Comparison of ENCODE assay signal across 17 cellular contexts in the genomic region with DNA sequence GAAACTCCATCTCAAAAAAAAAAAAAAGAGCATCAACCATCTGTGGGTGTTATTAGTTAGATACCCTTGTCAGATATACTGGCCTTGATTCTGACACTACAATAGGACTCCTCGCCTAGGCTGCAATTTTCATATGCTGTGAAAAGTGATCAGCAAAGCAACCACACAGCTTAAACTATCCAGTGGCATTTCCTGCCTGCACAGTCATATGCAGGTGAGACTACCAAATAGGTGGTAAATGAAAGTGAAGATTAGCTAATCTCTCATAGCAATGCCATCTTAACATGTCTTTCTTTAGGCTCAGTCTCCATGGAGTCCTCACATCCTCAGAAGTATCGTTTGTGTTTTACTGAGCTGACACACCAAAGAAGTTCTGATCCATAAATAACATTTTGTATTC. TPM values are rescaled to one million over a fixed set of nuclear protein-coding genes. Genes with fewer than 3 reads are reported as not detected.
DNase-seq lines count a peak whose midpoint lies in the region; ATAC-seq and TF ChIP-seq lines count a peak whose summit lies in the region.
"Had no signal": no experiment of that assay in that cellular context is flagged by ENCODE, and none has a peak within 500 bp of the region (broad histone marks: within the 10 kb centered on the region; RNA-seq: fewer than 3 reads in every experiment).

No MANE protein-coding gene starts in this region.

- CTCF ChIA-PET in activated naive CD4-positive, alpha-beta T cell treated with anti-CD3 and anti-CD28 coated beads for 36 hours (lab: Charles Lee) = interaction anchor here (1.0 to 1.5 kb wide), 2 partner anchors 67 to 137 kb away, joined by 3 read pairs; a partner anchor contains a TSS
- CTCF ChIA-PET in activated naive CD4-positive, alpha-beta T cell treated with anti-CD3 and anti-CD28 coated beads, Interleukin-2, amount 10 ng/mL, durations not matched to agents 7 days and 5 days (lab: Charles Lee) = interaction anchor here (0.7 to 1.4 kb wide), 3 partner anchors 12 to 36 kb away, joined by 3 read pairs; no protein-coding TSS in a partner anchor

- peaks cover 18% of the 10 kb centered on the region for H3K4me1 Mint-ChIP-seq in activated naive CD4-positive, alpha-beta T cell treated with anti-CD3 and anti-CD28 coated beads for 36 hours (ENCODE audit: low read depth)
- H3K4me1 Mint-ChIP-seq in activated naive CD4-positive, alpha-beta T cell treated with anti-CD3 and anti-CD28 coated beads, Interleukin-2, amount 10 ng/mL, durations not matched to agents 7 days and 5 days = peaks cover 8% of the 10 kb centered on the region

- TF ChIP-seq EP300 in stomach (IDR thresholded peaks at IDR 0.05) = no peak
- TF ChIP-seq EP300 in gastroesophageal sphincter (IDR thresholded peaks at IDR 0.05) = no peak

- H3K27ac ChIP-seq in caudate nucleus (ENCODE audit: low read depth, low read length) (peak overlapping the region; percentile 7), stomach (peak overlapping the region in 3 of 5 donors; percentile 21 to 71 (median 48)), gastroesophageal sphincter (no peak overlapping the region)

- H3K36me3 ChIP-seq in stomach (peaks cover 10 to 38% (median 30%) of the 10 kb centered on the region in 4 donors), gastroesophageal sphincter (peaks cover 0 to 36% of the 10 kb centered on the region in 2 donors)
- H3K36me3 ChIP-seq: HAP-1 had no signal

- 79 to 95% (median 88%) methylated on average over 2 of the region's 2 CpGs for WGBS in stomach, 5 donors
- WGBS in gastroesophageal sphincter (ENCODE audit: low coverage in 1 of 2), 2 donors = 94 to 100% methylated on average over 1 to 2 of the region's 2 CpGs

- TF ChIP-seq POLR2A in stomach (IDR thresholded peaks at IDR 0.05) = no peak
- no peak for TF ChIP-seq POLR2A in gastroesophageal sphincter (IDR thresholded peaks at IDR 0.05)

- H3K4me3 Mint-ChIP-seq in activated naive CD4-positive, alpha-beta T cell treated with anti-CD3 and anti-CD28 coated beads for 36 hours = no peak overlapping the region
- H3K4me3 Mint-ChIP-seq in activated naive CD4-positive, alpha-beta T cell treated with anti-CD3 and anti-CD28 coated beads, Interleukin-2, amount 10 ng/mL, durations not matched to agents 7 days and 5 days = no peak overlapping the region
- H3K4me3 Mint-ChIP-seq: CD4-positive, alpha-beta memory T cell; nephron; stimulated activated naive CD8-positive, alpha-beta T cell treated with anti-CD3 and anti-CD28 coated beads, Interleukin-15, Interleukin-2, amounts not matched to agents 100 ng/mL and 50 ng/mL, for 24 hours had no signal

- H3K4me1 ChIP-seq in stomach (peaks cover 0 to 17% (median 13%) of the 10 kb centered on the region in 4 donors), gastroesophageal sphincter (peaks cover 0 to 26% (median 3%) of the 10 kb centered on the region in 3 donors)
- H3K4me1 ChIP-seq: HAP-1 had no signal

- H3K4me3 ChIP-seq in stomach = no peak overlapping the region
- H3K4me3 ChIP-seq in gastroesophageal sphincter = no peak overlapping the region
- H3K4me3 ChIP-seq: HAP-1 had no signal

- H3K36me3 Mint-ChIP-seq in activated naive CD4-positive, alpha-beta T cell treated with anti-CD3 and anti-CD28 coated beads for 36 hours (ENCODE audit: low read depth) = peaks cover 6% of the 10 kb centered on the region
- no peaks in the 10 kb centered on the region for H3K36me3 Mint-ChIP-seq in activated naive CD4-positive, alpha-beta T cell treated with anti-CD3 and anti-CD28 coated beads, Interleukin-2, amount 10 ng/mL, durations not matched to agents 7 days and 5 days

- no peak overlapping the region for H3K27ac Mint-ChIP-seq in activated naive CD4-positive, alpha-beta T cell treated with anti-CD3 and anti-CD28 coated beads for 36 hours
- no peak overlapping the region for H3K27ac Mint-ChIP-seq in activated naive CD4-positive, alpha-beta T cell treated with anti-CD3 and anti-CD28 coated beads, Interleukin-2, amount 10 ng/mL, durations not matched to agents 7 days and 5 days

- intact Hi-C loops in activated naive CD4-positive, alpha-beta T cell treated with anti-CD3 and anti-CD28 coated beads for 36 hours (cut with micrococcal nuclease) = loop anchor here (1.0 kb wide), 1 partner anchor 14 kb away; no protein-coding TSS in a partner anchor
- intact Hi-C loops in stomach (cut with DNase I; ENCODE audit: low total_unique reads) = no loop called here

- H3K9me3 Mint-ChIP-seq in activated naive CD4-positive, alpha-beta T cell treated with anti-CD3 and anti-CD28 coated beads for 36 hours = no peaks in the 10 kb centered on the region
- no peaks in the 10 kb centered on the region for H3K9me3 Mint-ChIP-seq in activated naive CD4-positive, alpha-beta T cell treated with anti-CD3 and anti-CD28 coated beads, Interleukin-2, amount 10 ng/mL, durations not matched to agents 7 days and 5 days
- H3K9me3 Mint-ChIP-seq: CD4-positive, alpha-beta memory T cell; nephron; stimulated activated naive CD8-positive, alpha-beta T cell treated with anti-CD3 and anti-CD28 coated beads, Interleukin-15, Interleukin-2, amounts not matched to agents 100 ng/mL and 50 ng/mL, for 24 hours had no signal

- peak; percentile 45 for DNase-seq in activated naive CD4-positive, alpha-beta T cell treated with anti-CD3 and anti-CD28 coated beads for 36 hours
- DNase-seq in activated naive CD4-positive, alpha-beta T cell treated with anti-CD3 and anti-CD28 coated beads, Interleukin-2, amount 10 ng/mL, durations not matched to agents 7 days and 5 days = no peak
- DNase-seq in caudate nucleus (lab: John Stamatoyannopoulos, UW) (no peak), stomach (no peak)
- DNase-seq: activated T-cell treated with anti-CD3 and anti-CD28 coated beads, Interleukin-2, amount 50 U/mL, for 48 hours; NCI-H524; OCI-M1; stimulated activated CD4-positive, alpha-beta T cell treated with anti-CD3 and anti-CD28 coated beads, Interleukin-12 subunit alpha, Interleukin-12 subunit beta, amount 100 ng/mL, for 4 hours; T1000 had no signal

- no peaks in the 10 kb centered on the region for H3K9me3 ChIP-seq in stomach
- no peaks in the 10 kb centered on the region for H3K9me3 ChIP-seq in gastroesophageal sphincter
- H3K9me3 ChIP-seq: HAP-1 had no signal

- H3K27me3 ChIP-seq in stomach (no peaks in the 10 kb centered on the region), gastroesophageal sphincter (no peaks in the 10 kb centered on the region)

- ATAC-seq in HG03108 (IDR thresholded peaks at IDR 0.05; ENCODE audit: unreplicated experiment) = peak; percentile 34
- ATAC-seq in HG02642 (IDR thresholded peaks at IDR 0.05; ENCODE audit: poor library complexity, unreplicated experiment) = no peak
- ATAC-seq in GM21786 (IDR thresholded peaks at IDR 0.05; ENCODE audit: unreplicated experiment) = no peak
- ATAC-seq in gastroesophageal sphincter = no peak

- H3K27me3 Mint-ChIP-seq in activated naive CD4-positive, alpha-beta T cell treated with anti-CD3 and anti-CD28 coated beads for 36 hours (ENCODE audit: low read depth) = no peaks in the 10 kb centered on the region
- no peaks in the 10 kb centered on the region for H3K27me3 Mint-ChIP-seq in activated naive CD4-positive, alpha-beta T cell treated with anti-CD3 and anti-CD28 coated beads, Interleukin-2, amount 10 ng/mL, durations not matched to agents 7 days and 5 days
- H3K27me3 Mint-ChIP-seq: CD4-positive, alpha-beta memory T cell; stimulated activated naive CD8-positive, alpha-beta T cell treated with anti-CD3 and anti-CD28 coated beads, Interleukin-15, Interleukin-2, amounts not matched to agents 100 ng/mL and 50 ng/mL, for 24 hours had no signal

- TF ChIP-seq CTCF in stomach (IDR thresholded peaks at IDR 0.05) (no peak), gastroesophageal sphincter (IDR thresholded peaks at IDR 0.05) (no peak)

RNA-seq across cellular contexts. Expression of a gene that starts 40.8 kb away (rescaled TPM):
- total RNA-seq in activated naive CD4-positive, alpha-beta T cell treated with anti-CD3 and anti-CD28 coated beads for 36 hours = 10 to 100 TPM in 1 of 2 experiments, 1 to 10 TPM in 1; 8.7 to 10.8 TPM
- total RNA-seq in stomach (10 to 100 TPM; 18.8 to 69.6 (median 47.5) TPM), gastroesophageal sphincter (10 to 100 TPM; 47.7 to 66.0 (median 53.2) TPM)
- 10 to 100 TPM in 1 of 3 donors, 1 to 10 TPM in 2; 5.7 to 12.8 (median 6.5) TPM for polyA plus RNA-seq in stomach

Comparison
In these comparisons a context has a peak if more than half of its experiments do, and no peak if none do; other contexts are left out.
1. H3K27ac ChIP-seq: peak in caudate nucleus (single experiment) and stomach (3 of 5); none in gastroesophageal sphincter (0 of 4).